Comparison of ENCODE assay signal across 21 cellular contexts in genomic region chr7:40990841-40991240, GRCh38.
A peak's percentile ranks its signal among the peaks of the same experiment; 100 is the strongest.
DNase-seq lines count a peak whose midpoint lies in the region; ATAC-seq, FAIRE-seq and TF ChIP-seq lines count a peak whose summit lies in the region.
"Had no signal": no experiment of that assay in that cellular context is flagged by ENCODE, and none has a peak within 500 bp of the region (broad histone marks: within the 10 kb centered on the region; RNA-seq: fewer than 3 reads in every experiment).

No MANE protein-coding gene starts in this region.

- dilution Hi-C loops in keratinocyte (cut with MboI; ENCODE audit: extremely low pct_ligation_motif_present, low sequenced_read_pairs): no loop called here

- no peak overlapping the region for H3K27ac ChIP-seq in keratinocyte (ENCODE audit: control insufficient read depth, insufficient read depth, low read length)
- H3K27ac ChIP-seq: SJSA1 had no signal

- H3K4me2 ChIP-seq in keratinocyte (ENCODE audit: control insufficient read depth, extremely low read depth, insufficient read depth, low read depth, low read length): no peak overlapping the region

- DNase-seq in adipocyte (ENCODE audit: low read depth) (no peak), fibroblast of gingiva (ENCODE audit: low read depth) (peak; percentile 47), keratinocyte (ENCODE audit: low read depth, low spot score) (no peak), SIG-M5 treated with dmso at 0.1 percent for 504 hours (lab: John Stamatoyannopoulos, UW; ENCODE audit: unreplicated experiment) (no peak), NCI-H187 (lab: John Stamatoyannopoulos, UW) (no peak)
- DNase-seq in stimulated activated CD4-positive, alpha-beta T cell treated with anti-CD3 and anti-CD28 coated beads, Interleukin-1b, Interleukin-23, amount 100 ng/mL, for 48 hours: no peak
- DNase-seq: Calu3, DMS79 treated with DMSO at 0.1 percent for 48 hours, GF-D8, NCI-H1092 treated with DMSO at 0.1 percent for 48 hours, NCI-H1436, NCI-H187 treated with DMSO at 0.1 percent for 48 hours, NCI-H2171 treated with DMSO at 0.1 percent for 48 hours, NCI-H524, NCI-H748 treated with DMSO at 0.1 percent for 48 hours, PC-3 had no signal

- H3K27me3 ChIP-seq in adipocyte (replicated peaks; ENCODE audit: control insufficient read depth, insufficient read depth, low read length) (no peaks in the 10 kb centered on the region), keratinocyte (ENCODE audit: control insufficient read depth, extremely low read depth, insufficient read depth, low read length) (no peaks in the 10 kb centered on the region)
- H3K27me3 ChIP-seq: SJSA1 had no signal

- H3K4me3 ChIP-seq in adipocyte (ENCODE audit: low read length): no peak overlapping the region
- no peak overlapping the region for H3K4me3 ChIP-seq in keratinocyte (ENCODE audit: control insufficient read depth in 2 of 3, extremely low read depth in 1 of 3, insufficient read depth in 2 of 3, low read depth in 1 of 3, low read length in 3 of 3)
- H3K4me3 ChIP-seq: SJSA1 had no signal

- H3K9ac ChIP-seq in adipocyte (ENCODE audit: low read length) (peak overlapping the region; percentile 20), keratinocyte (ENCODE audit: control insufficient read depth, extremely low read depth, insufficient read depth, low read length) (no peak overlapping the region)

- H3K4me1 ChIP-seq in adipocyte (ENCODE audit: control insufficient read depth, insufficient read depth, low read length): peaks cover 31% of the 10 kb centered on the region
- no peaks in the 10 kb centered on the region for H3K4me1 ChIP-seq in keratinocyte (ENCODE audit: control insufficient read depth, extremely low read depth, insufficient read depth, low read length)

- H3K9me1 ChIP-seq in keratinocyte (ENCODE audit: control insufficient read depth, extremely low read depth, insufficient read depth, low read length): no peaks in the 10 kb centered on the region

- H3K79me2 ChIP-seq in keratinocyte (ENCODE audit: control insufficient read depth, insufficient read depth, low read length): no peaks in the 10 kb centered on the region

- ATAC-seq in HG03097 (IDR thresholded peaks at IDR 0.05; ENCODE audit: low FRiP score, unreplicated experiment): no peak
- ATAC-seq: HCT116, PC-3 had no signal

- TF ChIP-seq CTCF in keratinocyte (optimal IDR thresholded peaks at IDR 0.05 in 1 of 3, IDR thresholded peaks at IDR 0.05 in 1 of 3, conservative IDR thresholded peaks at IDR 0.05 in 1 of 3; ENCODE audit: extremely low read depth in 1 of 3, insufficient read depth in 2 of 3, low read length in 3 of 3): no peak

- no peaks in the 10 kb centered on the region for H4K20me1 ChIP-seq in keratinocyte (ENCODE audit: control insufficient read depth, extremely low read depth, insufficient read depth, low read length)

- no peak overlapping the region for H2AFZ ChIP-seq in keratinocyte (ENCODE audit: control insufficient read depth, low read length)

- H3K9me3 ChIP-seq in adipocyte (ENCODE audit: control insufficient read depth, low read length) (no peaks in the 10 kb centered on the region), keratinocyte (ENCODE audit: control insufficient read depth, low read depth, low read length) (no peaks in the 10 kb centered on the region)
- H3K9me3 ChIP-seq: SJSA1 had no signal

- H3K36me3 ChIP-seq in adipocyte (ENCODE audit: control insufficient read depth, insufficient read depth, low read length, severe bottlenecking) (no peaks in the 10 kb centered on the region), keratinocyte (ENCODE audit: control insufficient read depth in 2 of 2, extremely low read depth in 1 of 2, insufficient read depth in 2 of 2, low read length in 2 of 2) (no peaks in the 10 kb centered on the region)
- H3K36me3 ChIP-seq: SJSA1 had no signal

- FAIRE-seq in keratinocyte (lab: Jason Lieb, UNC): peak; percentile 34
- FAIRE-seq: GM12892, GM19239 had no signal
